ENCODE assay signal across 8 cellular contexts in genomic region chr2:62195421-62196277, GRCh38.
A peak's percentile ranks its signal among the peaks of the same experiment; 100 is the strongest.
DNase-seq lines count a peak whose midpoint lies in the region; ATAC-seq lines count a peak whose summit lies in the region.

Gene B3GNT2 (plus strand): TSS chr2:62196115. CDS start chr2:62222221, 26,106 bp downstream.

- peak within 1 kb of the TSS; percentile 94 to 96 for H3K4me3 Mint-ChIP-seq in effector memory CD8-positive, alpha-beta T cell
- peak within 1 kb of the TSS; percentile 88 for H3K4me3 Mint-ChIP-seq in memory B cell

- H3K4me1 Mint-ChIP-seq in effector memory CD8-positive, alpha-beta T cell (ENCODE audit: low read depth in 2 of 2): peaks cover 28 to 31% of the 10 kb centered on the region in 2 donors
- peaks cover 42% of the 10 kb centered on the region for H3K4me1 Mint-ChIP-seq in memory B cell

- H3K36me3 Mint-ChIP-seq in effector memory CD8-positive, alpha-beta T cell (ENCODE audit: insufficient read depth): peaks cover 23% of the 10 kb centered on the region
- no peaks in the 10 kb centered on the region for H3K36me3 Mint-ChIP-seq in memory B cell

- peak; percentile 95 for DNase-seq in AG08396 (ENCODE audit: low spot score)
- peak; percentile 17 for DNase-seq in NK-92 (lab: John Stamatoyannopoulos, UW; ENCODE audit: unreplicated experiment)
- peak; percentile 74 to 83 (median 79) for DNase-seq in activated CD8-positive, alpha-beta memory T cell treated with anti-CD3 and anti-CD28 coated beads for 48 hours (ENCODE audit: low read depth in 2 of 3, low spot score in 2 of 3)
- peak; percentile 75 to 83 (median 78) for DNase-seq in effector memory CD8-positive, alpha-beta T cell
- peak; percentile 75 to 86 for DNase-seq in memory B cell (ENCODE audit: low spot score in 2 of 2)
- peak; percentile 61 for DNase-seq in stimulated activated CD8-positive, alpha-beta memory T cell treated with anti-CD3 and anti-CD28 coated beads, Interleukin-12 subunit alpha, Interleukin-12 subunit beta, amount 100 ng/mL, for 24 hours (ENCODE audit: extremely low read depth)

- peak within 1 kb of the TSS; percentile 87 to 94 for H3K27ac Mint-ChIP-seq in effector memory CD8-positive, alpha-beta T cell
- H3K27ac Mint-ChIP-seq in memory B cell: peak within 1 kb of the TSS; percentile 84

- ATAC-seq in GM18867 (IDR thresholded peaks at IDR 0.05; ENCODE audit: unreplicated experiment) (peak; percentile 53), HG03103 (IDR thresholded peaks at IDR 0.05; ENCODE audit: low read depth, unreplicated experiment) (peak; percentile 45), memory B cell (ENCODE audit: low read depth) (peak; percentile 77)
- peak; percentile 73 for ATAC-seq in effector memory CD8-positive, alpha-beta T cell (replicated peaks)

- no peaks in the 10 kb centered on the region for H3K27me3 Mint-ChIP-seq in effector memory CD8-positive, alpha-beta T cell
- H3K27me3 Mint-ChIP-seq in memory B cell: no peaks in the 10 kb centered on the region

- H3K9me3 Mint-ChIP-seq in effector memory CD8-positive, alpha-beta T cell: no peaks in the 10 kb centered on the region
- no peaks in the 10 kb centered on the region for H3K9me3 Mint-ChIP-seq in memory B cell

Comparison
In these comparisons a context has a peak if more than half of its experiments do, and no peak if none do; other contexts are left out.
1. Peak in every context shown above with its lines: DNase-seq and ATAC-seq.
2. DNase-seq: peak in every context shown above with its lines; median percentile 95 in AG08396; 80 in memory B cell; 79 in activated CD8-positive, alpha-beta memory T cell treated with anti-CD3 and anti-CD28 coated beads for 48 hours; 78 in effector memory CD8-positive, alpha-beta T cell; 61 in stimulated activated CD8-positive, alpha-beta memory T cell treated with anti-CD3 and anti-CD28 coated beads, Interleukin-12 subunit alpha, Interleukin-12 subunit beta, amount 100 ng/mL, for 24 hours; 17 in NK-92.